8 cellular contexts compared by ENCODE assay signal in genomic region chr9:36765468-36766341, GRCh38.
A peak's percentile ranks its signal among the peaks of the same experiment; 100 is the strongest.
DNase-seq lines count a peak whose midpoint lies in the region; ATAC-seq and TF ChIP-seq lines count a peak whose summit lies in the region.

No MANE protein-coding gene starts in this region.

- no peaks in the 10 kb centered on the region for H3K4me1 ChIP-seq in IMR-90 (ENCODE audit: control insufficient read depth, insufficient read depth, low read length)
- H3K4me1 ChIP-seq in cardiac muscle cell (ENCODE audit: low read depth) = no peaks in the 10 kb centered on the region
- H3K4me1 ChIP-seq in upper lobe of left lung = peaks cover 0 to 10% (median 3%) of the 10 kb centered on the region in 4 donors

- H2BK5ac ChIP-seq in IMR-90 (ENCODE audit: low read depth, low read length, poor library complexity, severe bottlenecking) = no peak overlapping the region

- ATAC-seq in GM21515 (IDR thresholded peaks at IDR 0.05; ENCODE audit: unreplicated experiment) = peak; percentile 97
- ATAC-seq in IMR-90 (ENCODE audit: low read depth) = peak; percentile 63; the same call in 1 of the 2 replicates
- ATAC-seq in upper lobe of left lung (ENCODE audit: low FRiP score in 2 of 2) = peak; percentile 81 to 89

- H2BK20ac ChIP-seq in IMR-90 (ENCODE audit: low read depth, low read length) = no peak overlapping the region

- CTCF ChIA-PET in IMR-90 (lab: Yijun Ruan, JAX) = no interaction called here

- no peak overlapping the region for H3K9ac ChIP-seq in IMR-90 (ENCODE audit: low read depth, low read length)

- TF ChIP-seq CTCF in IMR-90 (conservative IDR thresholded peaks at IDR 0.05; ENCODE audit: low read depth, low read length) (no peak), cardiac muscle cell (IDR thresholded peaks at IDR 0.05; ENCODE audit: low read depth, low read length) (no peak), upper lobe of left lung (IDR thresholded peaks at IDR 0.05) (no peak)

- H3K4me3 ChIP-seq in IMR-90 (ENCODE audit: insufficient read depth, low read depth, low read length) (no peak overlapping the region), cardiac muscle cell (peak overlapping the region; percentile 25), upper lobe of left lung (peak overlapping the region in 3 of 4 donors; percentile 28 to 45 (median 36))

- WGBS in IMR-90 (ENCODE audit: extremely low coverage in 2 of 2, insufficient read length in 1 of 2), 2 experiments = 13% methylated on average over 13 of the region's 37 CpGs; no CpG with 5 or more reads in 1 of the 2 experiments
- WGBS in upper lobe of left lung, 2 donors = 14 to 18% methylated on average over 20 to 37 of the region's 37 CpGs

- no peak overlapping the region for H3K27ac Mint-ChIP-seq in activated T-helper 2 cell treated with anti-CD3 and anti-CD28 coated beads, Interferon-gamma antibody, Interleukin-2, Interleukin-4, amounts not matched to agents 10 μg/mL and 5 μg/mL and 100 μg/mL, durations not matched to agents 14 hours and 24 hours and 36 hours

- no TSS peak for BruUV-seq in IMR-90 (replicated peaks; lab: Mats Ljungman, UMichigan)

- no peaks in the 10 kb centered on the region for H3K79me1 ChIP-seq in IMR-90 (ENCODE audit: low read depth in 1 of 2, low read length in 2 of 2)

- H3K9me3 ChIP-seq in IMR-90 (ENCODE audit: control insufficient read depth, insufficient read depth, low read length) (peaks cover 11% of the 10 kb centered on the region), cardiac muscle cell (ENCODE audit: low read depth) (no peaks in the 10 kb centered on the region), upper lobe of left lung (no peaks in the 10 kb centered on the region)

- H3K27ac ChIP-seq in IMR-90 (ENCODE audit: insufficient read depth, low read length) = no peak overlapping the region
- H3K27ac ChIP-seq in cardiac muscle cell = no peak overlapping the region
- no peak overlapping the region for H3K27ac ChIP-seq in upper lobe of left lung

- peaks cover 2% of the 10 kb centered on the region for H3K4me1 Mint-ChIP-seq in activated T-helper 2 cell treated with anti-CD3 and anti-CD28 coated beads, Interferon-gamma antibody, Interleukin-2, Interleukin-4, amounts not matched to agents 10 μg/mL and 5 μg/mL and 100 μg/mL, durations not matched to agents 14 hours and 24 hours and 36 hours (ENCODE audit: low read depth)

- no peak overlapping the region for H2AK9ac ChIP-seq in IMR-90 (replicated peaks; ENCODE audit: low read depth, low read length, poor library complexity)

- no peak overlapping the region for H3K14ac ChIP-seq in IMR-90 (replicated peaks; ENCODE audit: low read depth, low read length)

- H2AK5ac ChIP-seq in IMR-90 (ENCODE audit: low read depth, low read length) = no peak overlapping the region

- POLR2A ChIA-PET in IMR-90 (lab: Charles Lee; ENCODE audit: unreplicated experiment) = no interaction called here

- no peak overlapping the region for H3K56ac ChIP-seq in IMR-90 (ENCODE audit: extremely low read depth, insufficient read depth, low read length)

- no peak overlapping the region for H4K8ac ChIP-seq in IMR-90 (ENCODE audit: low read depth in 2 of 2, low read length in 2 of 2)

- no peak overlapping the region for H2BK15ac ChIP-seq in IMR-90 (ENCODE audit: low read depth, low read length)

- TF ChIP-seq POLR2A in IMR-90 (IDR thresholded peaks at IDR 0.05; ENCODE audit: low read depth, low read length) (no peak), upper lobe of left lung (IDR thresholded peaks at IDR 0.05) (no peak)

- no peak overlapping the region for H3K4ac ChIP-seq in IMR-90 (ENCODE audit: low read depth, low read length)

- H3K27me3 ChIP-seq in IMR-90 (ENCODE audit: control insufficient read depth, insufficient read depth, low read length) = peaks cover 6% of the 10 kb centered on the region
- peaks cover 42% of the 10 kb centered on the region for H3K27me3 ChIP-seq in cardiac muscle cell
- peaks cover 0 to 3% (median 0%) of the 10 kb centered on the region in 4 donors for H3K27me3 ChIP-seq in upper lobe of left lung

- no peak for TF ChIP-seq EP300 in upper lobe of left lung (IDR thresholded peaks at IDR 0.05)

- dilution Hi-C loops in IMR-90 (cut with HindIII; ENCODE audit: low sequenced_read_pairs, unreplicated experiment) = no loop called here

- H4K20me1 ChIP-seq in IMR-90 (ENCODE audit: insufficient read depth, low read length) = no peaks in the 10 kb centered on the region; the same call in 1 of the 2 replicates

- in situ Hi-C loops in IMR-90 (cut with MboI; ENCODE audit: low sequenced_read_pairs) = no loop called here

- peak overlapping the region; percentile 1 for H2AFZ ChIP-seq in IMR-90 (replicated peaks; ENCODE audit: low read length, poor library complexity)

- TF ChIP-seq RAD21 in IMR-90 (IDR thresholded peaks at IDR 0.05; ENCODE audit: low read length) = no peak

- no peak overlapping the region for H3K23ac ChIP-seq in IMR-90 (ENCODE audit: low read depth, low read length)

- no peaks in the 10 kb centered on the region for H3K9me3 Mint-ChIP-seq in activated T-helper 2 cell treated with anti-CD3 and anti-CD28 coated beads, Interferon-gamma antibody, Interleukin-2, Interleukin-4, amounts not matched to agents 10 μg/mL and 5 μg/mL and 100 μg/mL, durations not matched to agents 14 hours and 24 hours and 36 hours

- no peak overlapping the region for H4K91ac ChIP-seq in IMR-90 (ENCODE audit: insufficient read depth, low read depth, low read length)

- H4K5ac ChIP-seq in IMR-90 (ENCODE audit: low read depth, low read length) = no peak overlapping the region

- peak overlapping the region; percentile 64 for H3K4me3 Mint-ChIP-seq in activated T-helper 2 cell treated with anti-CD3 and anti-CD28 coated beads, Interferon-gamma antibody, Interleukin-2, Interleukin-4, amounts not matched to agents 10 μg/mL and 5 μg/mL and 100 μg/mL, durations not matched to agents 14 hours and 24 hours and 36 hours (ENCODE audit: low read depth)

- H3K4me2 ChIP-seq in IMR-90 (ENCODE audit: low read depth, low read length) = peak overlapping the region; percentile 41; the same call in 1 of the 2 replicates

- no peaks in the 10 kb centered on the region for H3K36me3 Mint-ChIP-seq in activated T-helper 2 cell treated with anti-CD3 and anti-CD28 coated beads, Interferon-gamma antibody, Interleukin-2, Interleukin-4, amounts not matched to agents 10 μg/mL and 5 μg/mL and 100 μg/mL, durations not matched to agents 14 hours and 24 hours and 36 hours (ENCODE audit: low read depth)

- peaks cover 7% of the 10 kb centered on the region for H3K9me1 ChIP-seq in IMR-90 (ENCODE audit: insufficient read depth, low read length)

- peaks cover 15% of the 10 kb centered on the region for H3K27me3 Mint-ChIP-seq in activated T-helper 2 cell treated with anti-CD3 and anti-CD28 coated beads, Interferon-gamma antibody, Interleukin-2, Interleukin-4, amounts not matched to agents 10 μg/mL and 5 μg/mL and 100 μg/mL, durations not matched to agents 14 hours and 24 hours and 36 hours (ENCODE audit: low read depth)

- H3K36me3 ChIP-seq in IMR-90 (ENCODE audit: control insufficient read depth, insufficient read depth, low read length) (no peaks in the 10 kb centered on the region), cardiac muscle cell (no peaks in the 10 kb centered on the region), upper lobe of left lung (no peaks in the 10 kb centered on the region)

- no peak overlapping the region for H3K18ac ChIP-seq in IMR-90 (ENCODE audit: low read depth, low read length)

- no peak overlapping the region for H2BK120ac ChIP-seq in IMR-90 (ENCODE audit: low read depth, low read length)

- intact Hi-C loops in IMR-90 (cut with micrococcal nuclease) = no loop called here
- intact Hi-C loops in activated T-helper 2 cell treated with anti-CD3 and anti-CD28 coated beads, Interferon-gamma antibody, Interleukin-2, Interleukin-4, amounts not matched to agents 10 μg/mL and 5 μg/mL and 100 μg/mL, durations not matched to agents 14 hours and 24 hours and 36 hours (cut with micrococcal nuclease) = no loop called here
- intact Hi-C loops in posterior vena cava (cut with DNase I) = no loop called here

- DNase-seq in DMS114 treated with DMSO at 0.1 percent for 48 hours (lab: John Stamatoyannopoulos, UW; ENCODE audit: unreplicated experiment) (peak; percentile 35), IMR-90 (peak; percentile 35), RPMI7951 (ENCODE audit: low read depth) (peak; percentile 57), cardiac muscle cell (ENCODE audit: low read depth in 1 of 2, low spot score in 1 of 2) (peak; percentile 63 to 80), posterior vena cava (ENCODE audit: low spot score) (peak; percentile 85), upper lobe of left lung (peak; percentile 77 to 94)
- DNase-seq in activated T-helper 2 cell treated with anti-CD3 and anti-CD28 coated beads, Interferon-gamma antibody, Interleukin-2, Interleukin-4, amounts not matched to agents 10 μg/mL and 5 μg/mL and 100 μg/mL, durations not matched to agents 14 hours and 24 hours and 36 hours (ENCODE audit: low spot score) = peak; percentile 83

TF ChIP-seq in IMR-90, 13 proteins besides CTCF, POLR2A, EP300 and RAD21 (continues in another document):
- TF ChIP-seq USF2 (IDR thresholded peaks at IDR 0.05; ENCODE audit: low read depth, low read length) (no peak), SMC3 (IDR thresholded peaks at IDR 0.05; ENCODE audit: low read depth, low read length) (no peak), MAZ (IDR thresholded peaks at IDR 0.05; ENCODE audit: borderline replicate concordance, low read depth, low read length) (no peak), CEBPB (IDR thresholded peaks at IDR 0.05; ENCODE audit: low read depth, low read length) (no peak), MXI1 (IDR thresholded peaks at IDR 0.05; ENCODE audit: borderline replicate concordance, low read depth, low read length) (no peak), RCOR1 (IDR thresholded peaks at IDR 0.05; ENCODE audit: insufficient replicate concordance, low read length) (no peak), CHD1 (IDR thresholded peaks at IDR 0.05; ENCODE audit: low read depth, low read length) (no peak), ELK1 (IDR thresholded peaks at IDR 0.05; ENCODE audit: borderline replicate concordance, low read depth, low read length) (no peak)

Comparison
In these comparisons a context has a peak if more than half of its experiments do, and no peak if none do; other contexts are left out.
1. DNase-seq: peak in every context shown above with its lines; median percentile 86 in upper lobe of left lung; 85 in posterior vena cava; 83 in activated T-helper 2 cell treated with anti-CD3 and anti-CD28 coated beads, Interferon-gamma antibody, Interleukin-2, Interleukin-4, amounts not matched to agents 10 μg/mL and 5 μg/mL and 100 μg/mL, durations not matched to agents 14 hours and 24 hours and 36 hours; 72 in cardiac muscle cell; 57 in RPMI7951; 35 in DMS114 treated with DMSO at 0.1 percent for 48 hours; 35 in IMR-90.